9 cellular contexts compared by ENCODE assay signal in the genomic region with DNA sequence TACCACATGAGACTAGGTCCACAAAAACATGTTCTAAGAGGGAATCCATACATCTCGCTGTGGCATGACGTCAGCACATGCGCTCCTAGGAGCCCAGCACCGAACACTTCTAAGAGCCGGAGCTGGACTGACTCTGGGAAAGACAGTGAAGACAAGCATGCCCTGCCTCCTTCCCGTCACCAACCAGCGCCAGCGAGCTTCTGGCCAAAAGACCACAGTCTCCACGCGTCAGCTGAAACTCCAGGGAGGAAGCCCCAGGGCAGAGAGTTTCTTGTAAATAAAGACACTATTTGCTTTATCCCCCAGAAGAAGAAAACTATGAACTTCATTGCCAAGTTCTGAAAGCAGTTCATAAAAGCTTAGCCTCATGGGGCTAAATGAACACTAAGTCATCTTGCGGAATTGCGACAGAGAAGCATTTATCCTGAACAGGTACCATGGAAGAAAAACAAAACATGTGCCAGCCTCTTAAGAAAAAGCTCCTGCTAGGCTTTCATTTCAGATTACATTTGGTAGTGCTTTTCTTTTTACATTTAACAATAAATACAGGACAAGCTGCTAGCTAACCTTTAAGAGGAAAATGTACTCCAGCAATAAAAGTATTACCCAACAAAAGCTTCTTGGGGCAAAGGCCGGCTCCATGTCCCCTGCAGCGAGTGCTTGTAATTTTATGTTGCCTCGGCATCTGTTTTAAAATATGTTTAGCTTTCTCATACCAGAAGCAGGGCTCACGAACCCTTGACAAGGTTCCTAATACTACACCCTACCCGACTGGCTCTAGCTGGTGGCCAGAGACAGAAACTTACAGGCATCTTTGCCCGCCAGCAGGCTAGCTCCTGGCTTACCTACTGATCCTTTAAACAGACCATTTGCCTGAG.
DNase-seq lines count a peak whose midpoint lies in the region; ATAC-seq and TF ChIP-seq lines count a peak whose summit lies in the region.
"Had no signal": no experiment of that assay in that cellular context is flagged by ENCODE, and none has a peak within 500 bp of the region (broad histone marks: within the 10 kb centered on the region; RNA-seq: fewer than 3 reads in every experiment).

No MANE protein-coding gene starts in this region.

- H3K9ac ChIP-seq in MM.1S (ENCODE audit: low read length) (no peak overlapping the region), colonic mucosa (ENCODE audit: low read depth in 2 of 2, low read length in 2 of 2) (peak overlapping the region in 1 of 2 donors; percentile 82)

- H3K9me3 ChIP-seq in MM.1S (replicated peaks; ENCODE audit: insufficient read depth, low read length) (no peaks in the 10 kb centered on the region), colonic mucosa (no peaks in the 10 kb centered on the region), muscle layer of duodenum (ENCODE audit: control insufficient read depth in 1 of 2, low read length in 2 of 2) (no peaks in the 10 kb centered on the region)

- peaks cover 4% of the 10 kb centered on the region; the same call in 1 of the 2 replicates for H3F3A ChIP-seq in MM.1S (ENCODE audit: insufficient read depth, low read length)

- peaks cover 45 to 81% of the 10 kb centered on the region in 2 donors for H3K4me1 Mint-ChIP-seq in immature natural killer cell

- no peaks in the 10 kb centered on the region for H3K27me3 ChIP-seq in MM.1S (replicated peaks; ENCODE audit: insufficient read depth, low read length)
- no peaks in the 10 kb centered on the region for H3K27me3 ChIP-seq in colonic mucosa
- H3K27me3 ChIP-seq in muscle layer of duodenum (ENCODE audit: low read depth, low read length) = no peaks in the 10 kb centered on the region

- H3K36me3 ChIP-seq in MM.1S (replicated peaks; ENCODE audit: insufficient read depth, low read length) (no peaks in the 10 kb centered on the region; the same call in none of the 2 replicates), colonic mucosa (no peaks in the 10 kb centered on the region), muscle layer of duodenum (ENCODE audit: control insufficient read depth in 1 of 2, insufficient read depth in 2 of 2, low read length in 2 of 2) (peaks cover 21 to 31% of the 10 kb centered on the region in 2 donors)

- no peak for DNase-seq in AG09319 (ENCODE audit: extremely low read depth, low read depth)
- no peak for DNase-seq in MM.1S
- DNase-seq in colonic mucosa = peak; percentile 73
- DNase-seq in effector CD8-positive, alpha-beta T cell (lab: John Stamatoyannopoulos, UW) = no peak
- DNase-seq in immature natural killer cell = no peak
- no peak for DNase-seq in NK-92 (lab: John Stamatoyannopoulos, UW; ENCODE audit: unreplicated experiment)
- DNase-seq: DND-41 had no signal

- peaks cover 0 to 47% (median 27%) of the 10 kb centered on the region in 3 donors for H3K36me3 Mint-ChIP-seq in immature natural killer cell

- TF ChIP-seq CTCF in AG09319 (IDR thresholded peaks at IDR 0.05; ENCODE audit: low read depth, low read length) = peak; percentile 15; the same call in 1 of the 2 replicates
- no peak for TF ChIP-seq CTCF in MM.1S (IDR thresholded peaks at IDR 0.05; ENCODE audit: low read length)
- TF ChIP-seq CTCF in colonic mucosa (IDR thresholded peaks at IDR 0.05) = no peak

- H4K20me1 ChIP-seq in MM.1S (ENCODE audit: insufficient read depth, low read length) = 0 out of 2 replicates have a peak, but pooled peaks cover 5% of the 10 kb centered on the region

- H3K4me1 ChIP-seq in MM.1S (ENCODE audit: low read length) (peaks cover 25% of the 10 kb centered on the region), colonic mucosa (peaks cover 22% of the 10 kb centered on the region), muscle layer of duodenum (ENCODE audit: control insufficient read depth in 1 of 2, insufficient read depth in 2 of 2, low read length in 2 of 2) (peaks cover 6 to 13% of the 10 kb centered on the region in 2 donors)

- no peak overlapping the region for H3K4me2 ChIP-seq in MM.1S (ENCODE audit: low read depth, low read length)

- H3K27ac ChIP-seq in MM.1S (ENCODE audit: low read length) = peak overlapping the region; percentile 36; the same call in 1 of the 2 replicates
- H3K27ac ChIP-seq in colonic mucosa = peak overlapping the region; percentile 87
- H3K27ac ChIP-seq in muscle layer of duodenum (ENCODE audit: low read length) = peak overlapping the region; percentile 25

- H2AFZ ChIP-seq in MM.1S (ENCODE audit: low read length) = no peak overlapping the region

- peaks cover 88% of the 10 kb centered on the region for H3K79me2 ChIP-seq in MM.1S (ENCODE audit: low read length)

- intact Hi-C loops in colonic mucosa (cut with DNase I) = loop anchor here (10.0 kb wide), 1 partner anchor 93 kb away; no protein-coding TSS in a partner anchor

- H3K27ac Mint-ChIP-seq in immature natural killer cell = peak overlapping the region in 3 of 6 donors; percentile 14 to 83 (median 53)

- no peaks in the 10 kb centered on the region for H3K9me2 ChIP-seq in MM.1S (replicated peaks; ENCODE audit: insufficient read depth, low read length)

- no peaks in the 10 kb centered on the region for H3K9me3 Mint-ChIP-seq in immature natural killer cell

- H3K4me3 ChIP-seq in MM.1S (ENCODE audit: low read length) (no peak overlapping the region), colonic mucosa (no peak overlapping the region), muscle layer of duodenum (ENCODE audit: low read depth in 1 of 2, low read length in 2 of 2) (no peak overlapping the region)

- peaks cover 2 to 5% (median 3%) of the 10 kb centered on the region in 3 donors for H3K27me3 Mint-ChIP-seq in immature natural killer cell (ENCODE audit: low read depth in 3 of 3)

- no peak for ATAC-seq in GM21447 (IDR thresholded peaks at IDR 0.05; ENCODE audit: unreplicated experiment)

- no peak overlapping the region for H3K4me3 Mint-ChIP-seq in immature natural killer cell

Comparison
In these comparisons a context has a peak if more than half of its experiments do, and no peak if none do; other contexts are left out.
1. H3K27ac ChIP-seq: peak in every context shown above with its lines; median percentile 87 in colonic mucosa; 36 in MM.1S; 25 in muscle layer of duodenum.